ENCODE assay signal across 14 cellular contexts in genomic region chr17:3447625-3448024, GRCh38. TPM values are rescaled to one million over a fixed set of nuclear protein-coding genes. Genes with fewer than 3 reads are reported as not detected.
DNase-seq lines count a peak whose midpoint lies in the region; FAIRE-seq and TF ChIP-seq lines count a peak whose summit lies in the region.
"Had no signal": no experiment of that assay in that cellular context is flagged by ENCODE, and none has a peak within 500 bp of the region (broad histone marks: within the 10 kb centered on the region; RNA-seq: fewer than 3 reads in every experiment).

No MANE protein-coding gene starts in this region.

- no peaks in the 10 kb centered on the region for H3K36me3 Mint-ChIP-seq in mesothelial cell of epicardium
- H3K36me3 Mint-ChIP-seq: activated CD4-positive, alpha-beta memory T cell treated with anti-CD3 and anti-CD28 coated beads for 36 hours had no signal

- H4K20me1 ChIP-seq in PC-9 (ENCODE audit: insufficient read depth), result no peaks in the 10 kb centered on the region; the same call in 1 of the 2 replicates

- no peaks in the 10 kb centered on the region for H3K4me1 ChIP-seq in PC-9 (replicated peaks; ENCODE audit: insufficient read depth)
- no peaks in the 10 kb centered on the region for H3K4me1 ChIP-seq in ascending aorta

- H3K36me3 ChIP-seq in PC-9 (ENCODE audit: low read depth), result no peaks in the 10 kb centered on the region
- no peaks in the 10 kb centered on the region for H3K36me3 ChIP-seq in ascending aorta

- no peaks in the 10 kb centered on the region for H3K27me3 Mint-ChIP-seq in mesothelial cell of epicardium (ENCODE audit: low read depth)

- H3K9me3 ChIP-seq in PC-9 (ENCODE audit: insufficient read depth, low read depth) (no peaks in the 10 kb centered on the region), ascending aorta (no peaks in the 10 kb centered on the region)

- CTCF ChIA-PET in PC-9 (lab: Charles Lee), result no interaction called here

- FAIRE-seq in H54 (lab: Jason Lieb, UNC), result peak; percentile 95
- FAIRE-seq: GM19239 had no signal

- peaks cover 2% of the 10 kb centered on the region for H3K9me3 Mint-ChIP-seq in mesothelial cell of epicardium
- H3K9me3 Mint-ChIP-seq: activated CD4-positive, alpha-beta memory T cell treated with anti-CD3 and anti-CD28 coated beads for 36 hours; nephron had no signal

- no peaks in the 10 kb centered on the region for H3K9me2 ChIP-seq in PC-9 (ENCODE audit: insufficient read depth)

- H3K4me2 ChIP-seq in PC-9, result no peak overlapping the region

- H3K27me3 ChIP-seq in PC-9 (ENCODE audit: insufficient read depth, low read depth) (peaks cover 15% of the 10 kb centered on the region; the same call in 1 of the 2 replicates), ascending aorta (no peaks in the 10 kb centered on the region)

- H3K27ac Mint-ChIP-seq in mesothelial cell of epicardium, result no peak overlapping the region
- H3K27ac Mint-ChIP-seq: activated CD4-positive, alpha-beta memory T cell treated with anti-CD3 and anti-CD28 coated beads for 36 hours; nephron had no signal

- BruUV-seq in PC-9 (replicated peaks; lab: Mats Ljungman, UMichigan), result no TSS peak

- DNase-seq in COLO829 (ENCODE audit: low spot score), result peak; percentile 13
- no peak for DNase-seq in H54 (ENCODE audit: insufficient read length, low spot score)
- no peak for DNase-seq in PC-9
- DNase-seq in iPS DF 19.7 (ENCODE audit: low read depth, low spot score), result peak; percentile 38
- DNase-seq in mesothelial cell of epicardium (ENCODE audit: low spot score in 2 of 2, unreplicated experiment in 2 of 2), result no peak
- no peak for DNase-seq in ascending aorta (ENCODE audit: low spot score in 2 of 2)
- no peak for DNase-seq in NCI-H1436 treated with DMSO at 0.1 percent for 48 hours (lab: John Stamatoyannopoulos, UW)
- DNase-seq in SHP77 treated with DMSO at 0.1 percent for 48 hours (lab: John Stamatoyannopoulos, UW), result no peak
- DNase-seq: activated CD4-positive, alpha-beta memory T cell treated with anti-CD3 and anti-CD28 coated beads for 36 hours; NCI-H1048; stimulated activated CD4-positive, alpha-beta T cell treated with anti-CD3 and anti-CD28 coated beads, Interleukin-4, amount 100 ng/mL, for 24 hours had no signal

- H3K4me3 Mint-ChIP-seq in mesothelial cell of epicardium, result no peak overlapping the region
- H3K4me3 Mint-ChIP-seq: activated CD4-positive, alpha-beta memory T cell treated with anti-CD3 and anti-CD28 coated beads for 36 hours; nephron had no signal

- POLR2A ChIA-PET in PC-9 (lab: Charles Lee; ENCODE audit: unreplicated experiment), result no interaction called here

- H3K79me2 ChIP-seq in PC-9 (ENCODE audit: low read depth), result no peaks in the 10 kb centered on the region

- H3K4me3 ChIP-seq in PC-9, result no peak overlapping the region
- H3K4me3 ChIP-seq in ascending aorta, result no peak overlapping the region

- no peaks in the 10 kb centered on the region for H3K4me1 Mint-ChIP-seq in mesothelial cell of epicardium
- H3K4me1 Mint-ChIP-seq: nephron had no signal

- H3K27ac ChIP-seq in PC-9, result no peak overlapping the region
- H3K27ac ChIP-seq in ascending aorta, result no peak overlapping the region

- intact Hi-C loops in PC-9 (cut with micrococcal nuclease; ENCODE audit: unreplicated experiment) (no loop called here), ascending aorta (cut with DNase I) (no loop called here)

- H3F3A ChIP-seq in PC-9 (ENCODE audit: insufficient read depth, low read depth), result no peaks in the 10 kb centered on the region

- TF ChIP-seq CTCF in PC-9 (conservative IDR thresholded peaks at IDR 0.05), result peak; percentile 31
- no peak for TF ChIP-seq CTCF in mesothelial cell of epicardium (IDR thresholded peaks at IDR 0.05; ENCODE audit: unreplicated experiment)
- no peak for TF ChIP-seq CTCF in ascending aorta (IDR thresholded peaks at IDR 0.05)

- no peak overlapping the region for H2AFZ ChIP-seq in PC-9

- no peak for TF ChIP-seq POLR2A in H54 (IDR thresholded peaks at IDR 0.05; ENCODE audit: low read depth, low read length)

RNA-seq across cellular contexts. Expression of gene OR1E2, which starts 14.0 kb away (rescaled TPM):
- not detected in 2 replicates for total RNA-seq in PC-9 (2021)
- total RNA-seq in mesothelial cell of epicardium, result not detected in 3 replicates
- total RNA-seq in ascending aorta, result not detected
- total RNA-seq: activated CD4-positive, alpha-beta memory T cell treated with anti-CD3 and anti-CD28 coated beads for 36 hours; ureter had no signal

RNA-seq across cellular contexts. Expression of gene SPATA22, which starts 24.0 kb away (rescaled TPM):
- total RNA-seq in PC-9 (2021) (not detected in 2 replicates), mesothelial cell of epicardium (not detected in 3 replicates), ascending aorta (not detected)
- total RNA-seq: activated CD4-positive, alpha-beta memory T cell treated with anti-CD3 and anti-CD28 coated beads for 36 hours; ureter had no signal

RNA-seq across cellular contexts. Expression of gene ASPA, which starts 28.2 kb away (rescaled TPM):
- total RNA-seq in PC-9 (2021) (not detected in 2 replicates), mesothelial cell of epicardium (0.07 to 0.16 TPM in 2 of 3 replicates, not detected in the other), ascending aorta (0.11 TPM)
- total RNA-seq: activated CD4-positive, alpha-beta memory T cell treated with anti-CD3 and anti-CD28 coated beads for 36 hours had no signal

RNA-seq across cellular contexts. Expression of gene OR3A3, which starts 36.5 kb away (rescaled TPM):
- total RNA-seq in PC-9 (2021) (not detected in 2 replicates), mesothelial cell of epicardium (not detected in 3 replicates), ascending aorta (not detected)
- total RNA-seq: activated CD4-positive, alpha-beta memory T cell treated with anti-CD3 and anti-CD28 coated beads for 36 hours; ureter had no signal

RNA-seq across cellular contexts. Expression of gene OR1E1, which starts 49.4 kb away (rescaled TPM):
- total RNA-seq in PC-9 (2021) (not detected in 2 replicates), mesothelial cell of epicardium (not detected in 3 replicates), ascending aorta (not detected)
- total RNA-seq: activated CD4-positive, alpha-beta memory T cell treated with anti-CD3 and anti-CD28 coated beads for 36 hours; ureter had no signal

Comparison
In these comparisons a context has a peak if more than half of its experiments do, and no peak if none do; other contexts are left out.
1. DNase-seq: peak in COLO829 (single experiment) and iPS DF 19.7 (single experiment); none in H54 (single experiment), PC-9 (0 of 2), mesothelial cell of epicardium (0 of 2), ascending aorta (0 of 2), NCI-H1436 treated with DMSO at 0.1 percent for 48 hours (single experiment) and SHP77 treated with DMSO at 0.1 percent for 48 hours (single experiment).